15 cellular contexts compared by ENCODE assay signal in genomic region chr4:102734116-102734515, GRCh38. TPM values are rescaled to one million over a fixed set of nuclear protein-coding genes. Genes with fewer than 3 reads are reported as not detected.
A peak's percentile ranks its signal among the peaks of the same experiment; 100 is the strongest.
DNase-seq lines count a peak whose midpoint lies in the region; ATAC-seq and TF ChIP-seq lines count a peak whose summit lies in the region.
"Had no signal": no experiment of that assay in that cellular context is flagged by ENCODE, and none has a peak within 500 bp of the region (broad histone marks: within the 10 kb centered on the region; RNA-seq: fewer than 3 reads in every experiment).

No MANE protein-coding gene starts in this region.

- peaks cover 10% of the 10 kb centered on the region for H3K9me3 Mint-ChIP-seq in activated CD8-positive, alpha-beta memory T cell treated with anti-CD3 and anti-CD28 coated beads, Interleukin-2, amount 10 ng/mL, durations not matched to agents 7 days and 5 days (ENCODE audit: low read depth)
- H3K9me3 Mint-ChIP-seq in HFFc6 = no peaks in the 10 kb centered on the region
- peaks cover 18% of the 10 kb centered on the region for H3K9me3 Mint-ChIP-seq in activated CD8-positive, alpha-beta T cell treated with anti-CD3 and anti-CD28 coated beads for 36 hours

- no peak overlapping the region for H3K4me3 Mint-ChIP-seq in activated CD8-positive, alpha-beta memory T cell treated with anti-CD3 and anti-CD28 coated beads, Interleukin-2, amount 10 ng/mL, durations not matched to agents 7 days and 5 days
- H3K4me3 Mint-ChIP-seq in HFFc6 = no peak overlapping the region
- no peak overlapping the region for H3K4me3 Mint-ChIP-seq in activated CD8-positive, alpha-beta T cell treated with anti-CD3 and anti-CD28 coated beads for 36 hours
- H3K4me3 Mint-ChIP-seq: brain had no signal

- no peak overlapping the region for H3K4me3 ChIP-seq in skeletal muscle tissue (ENCODE audit: low read length in 3 of 3)
- H3K4me3 ChIP-seq: A549 had no signal

- H3K27me3 Mint-ChIP-seq in activated CD8-positive, alpha-beta memory T cell treated with anti-CD3 and anti-CD28 coated beads, Interleukin-2, amount 10 ng/mL, durations not matched to agents 7 days and 5 days = no peaks in the 10 kb centered on the region
- peaks cover 3% of the 10 kb centered on the region; the same call in 1 of the 2 replicates for H3K27me3 Mint-ChIP-seq in HFFc6 (ENCODE audit: insufficient read depth)
- no peaks in the 10 kb centered on the region for H3K27me3 Mint-ChIP-seq in activated CD8-positive, alpha-beta T cell treated with anti-CD3 and anti-CD28 coated beads for 36 hours
- H3K27me3 Mint-ChIP-seq: brain had no signal

- H3K27ac ChIP-seq in skeletal muscle tissue (ENCODE audit: low read depth, low read length) = peak overlapping the region; percentile 64
- H3K27ac ChIP-seq: A549, VCaP had no signal

- H3K36me3 ChIP-seq in skeletal muscle tissue (ENCODE audit: control insufficient read depth in 3 of 3, insufficient read depth in 3 of 3, low read length in 3 of 3) = peaks cover 0 to 5% (median 2%) of the 10 kb centered on the region in 3 donors

- CTCF ChIA-PET in activated CD8-positive, alpha-beta memory T cell treated with anti-CD3 and anti-CD28 coated beads, Interleukin-2, amount 10 ng/mL, durations not matched to agents 7 days and 5 days (lab: Charles Lee) = no interaction called here
- CTCF ChIA-PET in activated CD8-positive, alpha-beta T cell treated with anti-CD3 and anti-CD28 coated beads for 36 hours (lab: Charles Lee) = no interaction called here

- no peaks in the 10 kb centered on the region for H3K27me3 ChIP-seq in skeletal muscle tissue (ENCODE audit: control insufficient read depth in 3 of 3, insufficient read depth in 3 of 3, low read length in 3 of 3)

- peaks cover 17 to 30% (median 19%) of the 10 kb centered on the region in 3 donors for H3K4me1 ChIP-seq in skeletal muscle tissue (ENCODE audit: control insufficient read depth in 3 of 3, insufficient read depth in 3 of 3, low read length in 3 of 3)

- H3K27ac Mint-ChIP-seq in activated CD8-positive, alpha-beta memory T cell treated with anti-CD3 and anti-CD28 coated beads, Interleukin-2, amount 10 ng/mL, durations not matched to agents 7 days and 5 days = peak overlapping the region; percentile 74
- H3K27ac Mint-ChIP-seq in HFFc6 = peak overlapping the region; percentile 59
- peak overlapping the region; percentile 40 for H3K27ac Mint-ChIP-seq in activated CD8-positive, alpha-beta T cell treated with anti-CD3 and anti-CD28 coated beads for 36 hours
- H3K27ac Mint-ChIP-seq: brain had no signal

- intact Hi-C loops in activated CD8-positive, alpha-beta T cell treated with anti-CD3 and anti-CD28 coated beads for 36 hours (cut with micrococcal nuclease) = no loop called here

- ATAC-seq in activated CD8-positive, alpha-beta memory T cell treated with anti-CD3 and anti-CD28 coated beads, Interleukin-2, amount 10 ng/mL, durations not matched to agents 7 days and 5 days = no peak
- ATAC-seq in activated CD8-positive, alpha-beta T cell treated with anti-CD3 and anti-CD28 coated beads for 36 hours = peak; percentile 11
- no peak for ATAC-seq in GM18858 (IDR thresholded peaks at IDR 0.05; ENCODE audit: unreplicated experiment)

- H3K9me3 ChIP-seq in skeletal muscle tissue (ENCODE audit: control insufficient read depth in 3 of 3, low read length in 3 of 3) = peaks cover 0 to 5% (median 0%) of the 10 kb centered on the region in 3 donors
- H3K9me3 ChIP-seq: A549 had no signal

- H3K4me1 Mint-ChIP-seq in activated CD8-positive, alpha-beta memory T cell treated with anti-CD3 and anti-CD28 coated beads, Interleukin-2, amount 10 ng/mL, durations not matched to agents 7 days and 5 days = peaks cover 23% of the 10 kb centered on the region
- H3K4me1 Mint-ChIP-seq in HFFc6 (ENCODE audit: low read depth) = peaks cover 48% of the 10 kb centered on the region
- H3K4me1 Mint-ChIP-seq in activated CD8-positive, alpha-beta T cell treated with anti-CD3 and anti-CD28 coated beads for 36 hours (ENCODE audit: low read depth) = peaks cover 33% of the 10 kb centered on the region
- H3K4me1 Mint-ChIP-seq: brain had no signal

- no peak for TF ChIP-seq CTCF in HFFc6 (IDR thresholded peaks at IDR 0.05)
- TF ChIP-seq CTCF in activated CD8-positive, alpha-beta T cell treated with anti-CD3 and anti-CD28 coated beads for 36 hours (IDR thresholded peaks at IDR 0.05) = no peak

- H3K36me3 Mint-ChIP-seq in activated CD8-positive, alpha-beta memory T cell treated with anti-CD3 and anti-CD28 coated beads, Interleukin-2, amount 10 ng/mL, durations not matched to agents 7 days and 5 days = peaks cover 41% of the 10 kb centered on the region
- H3K36me3 Mint-ChIP-seq in HFFc6 (ENCODE audit: low read depth) = peaks cover 44% of the 10 kb centered on the region
- H3K36me3 Mint-ChIP-seq in activated CD8-positive, alpha-beta T cell treated with anti-CD3 and anti-CD28 coated beads for 36 hours (ENCODE audit: low read depth) = peaks cover 37% of the 10 kb centered on the region

- H3K9ac ChIP-seq in skeletal muscle tissue (ENCODE audit: low read depth in 1 of 3, low read length in 3 of 3) = no peak overlapping the region

- no peak for DNase-seq in activated CD8-positive, alpha-beta memory T cell treated with anti-CD3 and anti-CD28 coated beads, Interleukin-2, amount 10 ng/mL, durations not matched to agents 7 days and 5 days
- no peak for DNase-seq in activated CD8-positive, alpha-beta memory T cell treated with anti-CD3 and anti-CD28 coated beads for 24 hours
- DNase-seq in HFFc6 = no peak
- DNase-seq in activated CD8-positive, alpha-beta T cell treated with anti-CD3 and anti-CD28 coated beads for 36 hours = no peak
- no peak for DNase-seq in SIG-M5 (lab: John Stamatoyannopoulos, UW)
- DNase-seq in CD1c-positive myeloid dendritic cell (ENCODE audit: extremely low spot score) = no peak
- DNase-seq: activated T-cell treated with anti-CD3 and anti-CD28 coated beads, Interleukin-2, amount 50 U/mL, for 1 hour; NCI-H1436 treated with DMSO at 0.1 percent for 48 hours; NCI-H748 treated with DMSO at 0.1 percent for 48 hours; occipital lobe had no signal

- POLR2A ChIA-PET in activated CD8-positive, alpha-beta T cell treated with anti-CD3 and anti-CD28 coated beads for 36 hours (lab: Charles Lee) = no interaction called here

RNA-seq across cellular contexts. Expression of gene MANBA, which starts 26.7 kb away (rescaled TPM):
- 10 to 100 TPM; 12.1 to 16.5 TPM for total RNA-seq in activated CD8-positive, alpha-beta memory T cell treated with anti-CD3 and anti-CD28 coated beads, Interleukin-2, amount 10 ng/mL, durations not matched to agents 7 days and 5 days
- 10 to 100 TPM; 31.2 to 57.9 (median 36.0) TPM for total RNA-seq in HFFc6 (2021; fragmentation: NEBNext Ultra II Directional; extraction: Animal tissue kit (Norgen Biotek cat#: 25700))
- 10 to 100 TPM; 14.5 to 16.3 TPM for total RNA-seq in activated CD8-positive, alpha-beta T cell treated with anti-CD3 and anti-CD28 coated beads for 36 hours
- total RNA-seq in skeletal muscle tissue = 27.7 TPM
